In the genomic region with DNA sequence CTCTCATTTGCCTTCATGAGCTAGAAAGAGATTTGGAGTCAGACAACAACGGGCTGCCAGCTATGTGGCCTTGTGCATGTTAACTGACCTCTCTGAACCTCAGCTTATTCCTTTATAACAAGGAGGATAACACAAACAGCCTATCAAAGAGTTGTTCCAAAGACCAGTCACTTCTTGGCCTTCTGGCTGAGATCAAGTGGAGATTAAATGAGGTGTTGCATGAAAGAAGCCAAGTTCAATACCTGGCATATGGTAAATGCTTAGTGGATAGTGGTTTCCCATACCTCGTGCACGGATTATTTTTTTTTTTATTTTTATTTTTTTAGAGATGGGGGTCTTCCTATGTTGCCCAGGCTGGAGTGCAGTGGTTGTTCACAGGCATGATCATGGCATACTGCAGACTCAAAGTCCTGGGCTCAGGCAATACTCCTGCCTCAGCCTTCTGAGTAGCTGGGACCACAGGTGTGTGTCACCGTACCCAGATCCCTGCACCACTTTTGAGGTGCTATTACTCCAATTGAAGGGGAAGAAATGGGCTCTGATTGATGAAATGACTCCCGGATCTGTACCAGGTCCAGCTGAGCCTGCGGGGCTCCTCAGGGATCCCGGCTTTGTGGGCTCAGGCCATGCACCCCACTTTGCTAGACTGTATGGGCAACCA, we compare ENCODE assay signal across 21 cellular contexts. TPM values are rescaled to one million over a fixed set of nuclear protein-coding genes. Genes with fewer than 3 reads are reported as not detected.
DNase-seq lines count a peak whose midpoint lies in the region; ATAC-seq, FAIRE-seq and TF ChIP-seq lines count a peak whose summit lies in the region.
"Had no signal": no experiment of that assay in that cellular context is flagged by ENCODE, and none has a peak within 500 bp of the region (broad histone marks: within the 10 kb centered on the region; RNA-seq: fewer than 3 reads in every experiment).

No MANE protein-coding gene starts in this region.

- peak overlapping the region; percentile 61 for H3K27ac Mint-ChIP-seq in activated CD4-positive, alpha-beta T cell treated with anti-CD3 and anti-CD28 coated beads, Interleukin-2, amount 10 ng/mL, durations not matched to agents 24 days and 14 days
- H3K27ac Mint-ChIP-seq in stimulated activated memory B cell treated with anti-CD40 and anti-IgM and Interleukin-4, amounts not matched to agents 10 μg/mL and 1 μg/mL and 100 μg/mL, for 72 hours: peak overlapping the region; percentile 80
- H3K27ac Mint-ChIP-seq in activated T-cell treated with anti-CD3 and anti-CD28 coated beads, Interleukin-2, amount 50 U/mL, for 24 hours: no peak overlapping the region
- H3K27ac Mint-ChIP-seq: activated B cell treated with CpG ODN at 0.5 μM for 24 hours, H9 had no signal

- H3K36me3 Mint-ChIP-seq in activated CD4-positive, alpha-beta T cell treated with anti-CD3 and anti-CD28 coated beads, Interleukin-2, amount 10 ng/mL, durations not matched to agents 24 days and 14 days (ENCODE audit: low read depth): peaks cover 9% of the 10 kb centered on the region
- H3K36me3 Mint-ChIP-seq in stimulated activated memory B cell treated with anti-CD40 and anti-IgM and Interleukin-4, amounts not matched to agents 10 μg/mL and 1 μg/mL and 100 μg/mL, for 72 hours: peaks cover 20% of the 10 kb centered on the region
- H3K36me3 Mint-ChIP-seq in activated T-cell treated with anti-CD3 and anti-CD28 coated beads, Interleukin-2, amount 50 U/mL, for 24 hours (ENCODE audit: low read depth): peaks cover 5% of the 10 kb centered on the region
- H3K36me3 Mint-ChIP-seq: naive B cell had no signal

- H3K4me3 ChIP-seq in fibroblast of mammary gland (ENCODE audit: control insufficient read depth, low read depth, low read length) (no peak overlapping the region), coronary artery (no peak overlapping the region)
- H3K4me3 ChIP-seq: GM12878, PC-9 had no signal

- no peak for DNase-seq in activated CD4-positive, alpha-beta T cell treated with anti-CD3 and anti-CD28 coated beads, Interleukin-2, amount 10 ng/mL, durations not matched to agents 24 days and 14 days
- DNase-seq in activated CD4-positive, alpha-beta T cell treated with anti-CD3 and anti-CD28 coated beads, Interleukin-2, amount 50 U/mL, for 1 hour: no peak
- peak; percentile 16 for DNase-seq in RCC 7860 (ENCODE audit: low spot score)
- peak; percentile 55 for DNase-seq in fibroblast of mammary gland (ENCODE audit: low read depth)
- DNase-seq in coronary artery (ENCODE audit: low spot score): no peak
- no peak for DNase-seq in activated T-cell treated with anti-CD3 and anti-CD28 coated beads, Interleukin-2, amount 50 U/mL, for 24 hours
- DNase-seq: activated B cell treated with CpG ODN at 0.5 μM for 24 hours; activated naive CD8-positive, alpha-beta T cell treated with anti-CD3 and anti-CD28 coated beads, Interleukin-2, amount 10 ng/mL, durations not matched to agents 7 days and 5 days; effector CD4-positive, alpha-beta T cell; H9; naive B cell; NCI-H2081 treated with DMSO at 0.1 percent for 48 hours; NCI-H526 treated with DMSO at 0.1 percent for 48 hours; PC-9; stimulated activated CD4-positive, alpha-beta T cell treated with anti-CD3 and anti-CD28 coated beads, Interleukin-15, amount 100 ng/mL, for 24 hours; T-helper 1 cell had no signal

- H3K27ac ChIP-seq in coronary artery: peak overlapping the region in 1 of 2 donors; percentile 13
- H3K27ac ChIP-seq: PC-9 had no signal

- no peak for ATAC-seq in stimulated activated memory B cell treated with anti-CD40 and anti-IgM and Interleukin-4, amounts not matched to agents 10 μg/mL and 1 μg/mL and 100 μg/mL, for 72 hours
- ATAC-seq in activated CD4-positive, CD25-positive, alpha-beta regulatory T cell treated with anti-CD3 and anti-CD28 coated beads, Interleukin-2, amount 50 U/mL, for 24 hours: no peak
- ATAC-seq: GM12878 had no signal

- no peak for FAIRE-seq in RCC 7860 (lab: Jason Lieb, UNC)
- FAIRE-seq: A204.1, bronchial epithelial cell, GM12878 had no signal

- intact Hi-C loops in activated CD4-positive, alpha-beta T cell treated with anti-CD3 and anti-CD28 coated beads, Interleukin-2, amount 10 ng/mL, durations not matched to agents 24 days and 14 days (cut with micrococcal nuclease): no loop called here

- no peak overlapping the region for H3K4me3 Mint-ChIP-seq in activated CD4-positive, alpha-beta T cell treated with anti-CD3 and anti-CD28 coated beads, Interleukin-2, amount 10 ng/mL, durations not matched to agents 24 days and 14 days
- H3K4me3 Mint-ChIP-seq in stimulated activated memory B cell treated with anti-CD40 and anti-IgM and Interleukin-4, amounts not matched to agents 10 μg/mL and 1 μg/mL and 100 μg/mL, for 72 hours: no peak overlapping the region
- H3K4me3 Mint-ChIP-seq in activated T-cell treated with anti-CD3 and anti-CD28 coated beads, Interleukin-2, amount 50 U/mL, for 24 hours: no peak overlapping the region
- H3K4me3 Mint-ChIP-seq: activated B cell treated with CpG ODN at 0.5 μM for 24 hours, H9 had no signal

- peaks cover 30% of the 10 kb centered on the region for H3K4me1 Mint-ChIP-seq in activated CD4-positive, alpha-beta T cell treated with anti-CD3 and anti-CD28 coated beads, Interleukin-2, amount 10 ng/mL, durations not matched to agents 24 days and 14 days
- H3K4me1 Mint-ChIP-seq in stimulated activated memory B cell treated with anti-CD40 and anti-IgM and Interleukin-4, amounts not matched to agents 10 μg/mL and 1 μg/mL and 100 μg/mL, for 72 hours: peaks cover 45% of the 10 kb centered on the region
- peaks cover 35% of the 10 kb centered on the region for H3K4me1 Mint-ChIP-seq in activated T-cell treated with anti-CD3 and anti-CD28 coated beads, Interleukin-2, amount 50 U/mL, for 24 hours (ENCODE audit: low read depth)

- no peak for TF ChIP-seq CTCF in fibroblast of mammary gland (conservative IDR thresholded peaks at IDR 0.05; ENCODE audit: control insufficient read depth, insufficient read depth, low read depth, low read length)
- TF ChIP-seq CTCF in coronary artery (IDR thresholded peaks at IDR 0.05): no peak

- H3K9me3 Mint-ChIP-seq in activated CD4-positive, alpha-beta T cell treated with anti-CD3 and anti-CD28 coated beads, Interleukin-2, amount 10 ng/mL, durations not matched to agents 24 days and 14 days: no peaks in the 10 kb centered on the region
- no peaks in the 10 kb centered on the region for H3K9me3 Mint-ChIP-seq in stimulated activated memory B cell treated with anti-CD40 and anti-IgM and Interleukin-4, amounts not matched to agents 10 μg/mL and 1 μg/mL and 100 μg/mL, for 72 hours
- no peaks in the 10 kb centered on the region for H3K9me3 Mint-ChIP-seq in activated T-cell treated with anti-CD3 and anti-CD28 coated beads, Interleukin-2, amount 50 U/mL, for 24 hours
- H3K9me3 Mint-ChIP-seq: activated B cell treated with CpG ODN at 0.5 μM for 24 hours; activated naive CD8-positive, alpha-beta T cell treated with anti-CD3 and anti-CD28 coated beads, Interleukin-2, amount 10 ng/mL, durations not matched to agents 7 days and 5 days; H9; naive B cell had no signal

- no peaks in the 10 kb centered on the region for H3K27me3 Mint-ChIP-seq in activated CD4-positive, alpha-beta T cell treated with anti-CD3 and anti-CD28 coated beads, Interleukin-2, amount 10 ng/mL, durations not matched to agents 24 days and 14 days
- H3K27me3 Mint-ChIP-seq in stimulated activated memory B cell treated with anti-CD40 and anti-IgM and Interleukin-4, amounts not matched to agents 10 μg/mL and 1 μg/mL and 100 μg/mL, for 72 hours: no peaks in the 10 kb centered on the region
- no peaks in the 10 kb centered on the region for H3K27me3 Mint-ChIP-seq in activated T-cell treated with anti-CD3 and anti-CD28 coated beads, Interleukin-2, amount 50 U/mL, for 24 hours
- H3K27me3 Mint-ChIP-seq: activated B cell treated with CpG ODN at 0.5 μM for 24 hours; activated naive CD8-positive, alpha-beta T cell treated with anti-CD3 and anti-CD28 coated beads, Interleukin-2, amount 10 ng/mL, durations not matched to agents 7 days and 5 days; naive B cell had no signal

RNA-seq across cellular contexts. Expression of gene LGALS1, which starts 4.9 kb away (rescaled TPM):
- total RNA-seq in activated CD4-positive, alpha-beta T cell treated with anti-CD3 and anti-CD28 coated beads, Interleukin-2, amount 10 ng/mL, durations not matched to agents 24 days and 14 days: 361 and 362 TPM in 2 replicates

RNA-seq across cellular contexts. Expression of gene NOL12, which starts 5.8 kb away (rescaled TPM):
- total RNA-seq in activated CD4-positive, alpha-beta T cell treated with anti-CD3 and anti-CD28 coated beads, Interleukin-2, amount 10 ng/mL, durations not matched to agents 24 days and 14 days: 67.9 and 70.3 TPM in 2 replicates

RNA-seq across cellular contexts. Expression of gene TRIOBP, which starts 16.5 kb away (rescaled TPM):
- 33.3 and 34.8 TPM in 2 replicates for total RNA-seq in activated CD4-positive, alpha-beta T cell treated with anti-CD3 and anti-CD28 coated beads, Interleukin-2, amount 10 ng/mL, durations not matched to agents 24 days and 14 days

RNA-seq across cellular contexts. Expression of gene PDXP, which starts 21.8 kb away (rescaled TPM):
- total RNA-seq in activated CD4-positive, alpha-beta T cell treated with anti-CD3 and anti-CD28 coated beads, Interleukin-2, amount 10 ng/mL, durations not matched to agents 24 days and 14 days: 49.3 and 51.2 TPM in 2 replicates

RNA-seq across cellular contexts. Expression of gene SH3BP1, which starts 40.9 kb away (rescaled TPM):
- 110 and 115 TPM in 2 replicates for total RNA-seq in activated CD4-positive, alpha-beta T cell treated with anti-CD3 and anti-CD28 coated beads, Interleukin-2, amount 10 ng/mL, durations not matched to agents 24 days and 14 days

Comparison
In these comparisons a context has a peak if more than half of its experiments do, and no peak if none do; other contexts are left out.
1. DNase-seq: peak in RCC 7860 (single experiment) and fibroblast of mammary gland (single experiment); none in activated CD4-positive, alpha-beta T cell treated with anti-CD3 and anti-CD28 coated beads, Interleukin-2, amount 10 ng/mL, durations not matched to agents 24 days and 14 days (single experiment), activated CD4-positive, alpha-beta T cell treated with anti-CD3 and anti-CD28 coated beads, Interleukin-2, amount 50 U/mL, for 1 hour (single experiment), coronary artery (single experiment) and activated T-cell treated with anti-CD3 and anti-CD28 coated beads, Interleukin-2, amount 50 U/mL, for 24 hours (single experiment).